In the genomic region with DNA sequence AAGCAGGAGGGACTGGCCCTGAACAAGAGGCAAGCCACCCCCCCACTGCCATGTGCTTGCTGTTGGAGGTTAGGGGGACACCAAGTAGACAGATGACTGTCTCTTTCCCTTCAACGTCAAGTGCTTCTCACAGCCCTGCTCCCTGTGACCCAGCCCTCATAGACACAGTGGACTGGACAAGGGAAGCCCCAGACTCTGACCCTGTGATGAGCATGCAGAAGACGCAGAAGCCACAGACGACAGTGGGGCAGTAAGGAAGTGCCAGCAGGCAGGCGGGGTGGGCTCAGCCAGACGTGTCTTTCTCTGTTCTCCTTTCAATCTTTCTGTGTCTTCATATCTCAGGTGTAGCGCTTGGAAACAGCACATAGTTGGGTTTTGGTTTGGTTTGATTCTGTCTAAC, we compare ENCODE assay signal across 23 cellular contexts. TPM values are rescaled to one million over a fixed set of nuclear protein-coding genes. Genes with fewer than 3 reads are reported as not detected.
A peak's percentile ranks its signal among the peaks of the same experiment; 100 is the strongest.
DNase-seq lines count a peak whose midpoint lies in the region; ATAC-seq, FAIRE-seq and TF ChIP-seq lines count a peak whose summit lies in the region.
"Had no signal": no experiment of that assay in that cellular context is flagged by ENCODE, and none has a peak within 500 bp of the region (broad histone marks: within the 10 kb centered on the region; RNA-seq: fewer than 3 reads in every experiment).

No MANE protein-coding gene starts in this region.

- H3K4me1 ChIP-seq in OCI-LY7 (ENCODE audit: insufficient read depth, low read length, poor library complexity, severe bottlenecking) (no peaks in the 10 kb centered on the region), mucosa of descending colon (ENCODE audit: low read depth) (no peaks in the 10 kb centered on the region), GM23338 (ENCODE audit: insufficient read depth) (peaks cover 7% of the 10 kb centered on the region; the same call in 1 of the 2 replicates)

- peak; percentile 9 for ATAC-seq in mucosa of descending colon
- ATAC-seq in GM23338 = no peak
- ATAC-seq: K562, Right ventricle myocardium inferior had no signal

- CTCF ChIA-PET in OCI-LY7 (lab: Charles Lee; ENCODE audit: unreplicated experiment) = no interaction called here

- H3K4me3 Mint-ChIP-seq in GM23338 = no peak overlapping the region
- H3K4me3 Mint-ChIP-seq: HFFc6 had no signal

- H3K79me2 ChIP-seq in OCI-LY7 (ENCODE audit: insufficient read depth, low read depth, low read length) (no peaks in the 10 kb centered on the region), GM23338 (replicated peaks; ENCODE audit: insufficient read depth) (no peaks in the 10 kb centered on the region)

- no peak overlapping the region for H3K4me3 ChIP-seq in OCI-LY7 (ENCODE audit: low read depth, low read length, poor library complexity, severe bottlenecking)
- H3K4me3 ChIP-seq in mucosa of descending colon = no peak overlapping the region
- no peak overlapping the region for H3K4me3 ChIP-seq in GM23338
- H3K4me3 ChIP-seq: K562, SK-N-MC had no signal

- peaks cover 6% of the 10 kb centered on the region for H3K27me3 Mint-ChIP-seq in GM23338 (ENCODE audit: insufficient read depth, low read depth, poor library complexity)

- no peak overlapping the region for H2AFZ ChIP-seq in OCI-LY7 (ENCODE audit: low read length)
- no peak overlapping the region for H2AFZ ChIP-seq in GM23338

- no peaks in the 10 kb centered on the region for H3F3A ChIP-seq in GM23338 (replicated peaks; ENCODE audit: low read depth)

- H3K36me3 Mint-ChIP-seq in GM23338 (ENCODE audit: low read depth) = no peaks in the 10 kb centered on the region; the same call in 2 of the 3 replicates
- H3K36me3 Mint-ChIP-seq: CD8-positive, alpha-beta memory T cell; T-cell had no signal

- H3K27me3 ChIP-seq in GM23338 (ENCODE audit: insufficient read depth) = no peaks in the 10 kb centered on the region; the same call in 1 of the 2 replicates

- H3K27ac ChIP-seq in OCI-LY7 (ENCODE audit: low read depth, low read length, poor library complexity, severe bottlenecking) (no peak overlapping the region), GM23338 (ENCODE audit: low read depth) (no peak overlapping the region)
- H3K27ac ChIP-seq: SK-N-MC had no signal

- H3K36me3 ChIP-seq in OCI-LY7 (ENCODE audit: insufficient read depth, low read length) = no peaks in the 10 kb centered on the region
- no peaks in the 10 kb centered on the region for H3K36me3 ChIP-seq in mucosa of descending colon (ENCODE audit: low read depth)
- H3K36me3 ChIP-seq in GM23338 (ENCODE audit: insufficient read depth) = no peaks in the 10 kb centered on the region

- peaks cover 20% of the 10 kb centered on the region for H3K4me1 Mint-ChIP-seq in GM23338

- FAIRE-seq in GM19239 (lab: Jason Lieb, UNC) = peak; percentile 77
- FAIRE-seq: HTR-8/SVneo, K562 had no signal

- no peaks in the 10 kb centered on the region; the same call in 2 of the 3 replicates for H3K9me3 Mint-ChIP-seq in GM23338
- H3K9me3 Mint-ChIP-seq: HFFc6, T-cell had no signal

- no peak overlapping the region for H3K4me2 ChIP-seq in OCI-LY7 (ENCODE audit: low read length)
- H3K4me2 ChIP-seq in GM23338 = no peak overlapping the region

- H3K9me3 ChIP-seq in OCI-LY7 (ENCODE audit: low read length) = no peaks in the 10 kb centered on the region
- H3K9me3 ChIP-seq in mucosa of descending colon = no peaks in the 10 kb centered on the region

- intact Hi-C loops in OCI-LY7 (cut with micrococcal nuclease; ENCODE audit: unreplicated experiment) = loop anchor here (10.0 kb wide), 1 partner anchor 64 kb away; no protein-coding TSS in a partner anchor
- intact Hi-C loops in mucosa of descending colon (cut with DNase I, micrococcal nuclease) = no loop called here
- intact Hi-C loops in posterior vena cava (cut with DNase I) = no loop called here

- H3K9me2 ChIP-seq in OCI-LY7 (ENCODE audit: insufficient read depth, low read length) = no peaks in the 10 kb centered on the region
- no peaks in the 10 kb centered on the region for H3K9me2 ChIP-seq in GM23338 (ENCODE audit: insufficient read depth)

- DNase-seq in CD1c-positive myeloid dendritic cell (ENCODE audit: extremely low spot score) = peak; percentile 13
- no peak for DNase-seq in GM19239 (ENCODE audit: insufficient read length, low spot score)
- peak; percentile 25 for DNase-seq in OCI-LY7 (ENCODE audit: low spot score)
- no peak for DNase-seq in mucosa of descending colon
- DNase-seq in NCI-H146 treated with DMSO at 0.1 percent for 48 hours (lab: John Stamatoyannopoulos, UW; ENCODE audit: unreplicated experiment) = no peak
- no peak for DNase-seq in GM23338 (ENCODE audit: low spot score)
- no peak for DNase-seq in NOMO-1 (lab: John Stamatoyannopoulos, UW; ENCODE audit: unreplicated experiment in 2 of 2)
- DNase-seq in posterior vena cava (ENCODE audit: low spot score) = no peak
- DNase-seq: AML-193; CD8-positive, alpha-beta memory T cell; HFFc6; NCI-H1048; NCI-H146; NCI-H2107; NCI-H226; NCI-H69; T-cell had no signal

- POLR2A ChIA-PET in OCI-LY7 (lab: Charles Lee) = interaction anchor here (0.7 kb wide), 1 partner anchor 36 kb away, joined by 6 read pairs; no protein-coding TSS in a partner anchor

- TF ChIP-seq CTCF in OCI-LY7 (conservative IDR thresholded peaks at IDR 0.05; ENCODE audit: low read length) = no peak
- no peak for TF ChIP-seq CTCF in mucosa of descending colon (IDR thresholded peaks at IDR 0.05)
- no peak for TF ChIP-seq CTCF in GM23338 (conservative IDR thresholded peaks at IDR 0.05; ENCODE audit: low read depth in 2 of 2)

- BruUV-seq in OCI-LY7 (replicated peaks; lab: Mats Ljungman, UMichigan) = no TSS peak

- H4K20me1 ChIP-seq in OCI-LY7 (ENCODE audit: insufficient read depth, low read length) (no peaks in the 10 kb centered on the region), GM23338 (replicated peaks; ENCODE audit: insufficient read depth) (no peaks in the 10 kb centered on the region)

- H3K27ac Mint-ChIP-seq in GM23338 = no peak overlapping the region
- H3K27ac Mint-ChIP-seq: CD8-positive, alpha-beta memory T cell; HFFc6; T-cell had no signal

TF ChIP-seq in GM23338, 12 proteins besides CTCF, POLR2A, EP300 and RAD21 (continues in another document):
- TF ChIP-seq ZNF331 (CRISPR knock-in tag; IDR thresholded peaks at IDR 0.05; ENCODE audit: low read depth) (no peak), ZNF114 (CRISPR knock-in tag; IDR thresholded peaks at IDR 0.05) (no peak), EZH2 (IDR thresholded peaks at IDR 0.05; ENCODE audit: low read depth, unreplicated experiment) (no peak), NANOG (IDR thresholded peaks at IDR 0.05; ENCODE audit: borderline replicate concordance) (no peak), CREB1 (CRISPR knock-in tag; IDR thresholded peaks at IDR 0.05; ENCODE audit: low read depth) (no peak)

RNA-seq across cellular contexts. Expression of gene L1CAM, which starts 2.4 kb away (rescaled TPM):
- total RNA-seq in OCI-LY7 (2014; rRNA removed; shearing (Covaris generic)) = not detected in 2 replicates
- not detected in 2 replicates for total RNA-seq in OCI-LY7 (2022)
- 10 to 100 TPM in 1 of 3 donors, 1 to 10 TPM in 2; 3.0 to 66.9 (median 7.0) TPM for total RNA-seq in mucosa of descending colon
- 27.6 and 29.2 TPM in 2 replicates for total RNA-seq in GM23338 (2014; rRNA removed; shearing (Covaris generic))
- 7.4 and 7.8 TPM in 2 replicates for polyA plus RNA-seq in GM23338 (2016; fragmentation: Nextera tagmentation; extraction: Ambion mirVana)
- 1 to 10 TPM; 3.8 to 4.4 TPM for total RNA-seq in posterior vena cava

RNA-seq across cellular contexts. Expression of gene AVPR2, which starts 16.1 kb away (rescaled TPM):
- total RNA-seq in OCI-LY7 (2014; rRNA removed; shearing (Covaris generic)) = 0.09 TPM in 1 of 2 replicates, not detected in the other
- 0.46 TPM in 1 of 2 replicates, not detected in the other for total RNA-seq in OCI-LY7 (2022)
- total RNA-seq in mucosa of descending colon = under 1 TPM; 0.43 to 0.78 (median 0.54) TPM
- total RNA-seq in GM23338 (2014; rRNA removed; shearing (Covaris generic)) = not detected in 2 replicates
- not detected in 2 replicates for polyA plus RNA-seq in GM23338 (2016; fragmentation: Nextera tagmentation; extraction: Ambion mirVana)
- total RNA-seq in posterior vena cava = 1 to 10 TPM; 1.4 to 2.0 TPM
- total RNA-seq: A673; CD8-positive, alpha-beta memory T cell; Daoy; HFFc6; K562; T-cell had no signal
- polyA plus RNA-seq: CD8-positive, alpha-beta memory T cell; K562 had no signal

RNA-seq across cellular contexts. Expression of gene ARHGAP4, which starts 37.7 kb away (rescaled TPM):
- total RNA-seq in OCI-LY7 (2014; rRNA removed; shearing (Covaris generic)) = 126 and 127 TPM in 2 replicates
- total RNA-seq in OCI-LY7 (2022) (119 and 128 TPM in 2 replicates), mucosa of descending colon (10 to 100 TPM; 35.0 to 47.8 (median 36.7) TPM), posterior vena cava (10 to 100 TPM; 36.3 to 47.1 TPM)
- 57.8 and 59.5 TPM in 2 replicates for total RNA-seq in GM23338 (2014; rRNA removed; shearing (Covaris generic))
- polyA plus RNA-seq in GM23338 (2016; fragmentation: Nextera tagmentation; extraction: Ambion mirVana) = 21.2 and 21.5 TPM in 2 replicates

RNA-seq across cellular contexts. Expression of gene NAA10, which starts 46.5 kb away (rescaled TPM):
- 77.5 and 82.7 TPM in 2 replicates for total RNA-seq in OCI-LY7 (2014; rRNA removed; shearing (Covaris generic))
- total RNA-seq in OCI-LY7 (2022) (90.5 and 105 TPM in 2 replicates), mucosa of descending colon (10 to 100 TPM; 52.2 to 72.3 (median 68.9) TPM), posterior vena cava (10 to 100 TPM; 69.4 to 75.4 TPM)
- total RNA-seq in GM23338 (2014; rRNA removed; shearing (Covaris generic)) = 112 and 136 TPM in 2 replicates
- polyA plus RNA-seq in GM23338 (2016; fragmentation: Nextera tagmentation; extraction: Ambion mirVana) = 140 and 145 TPM in 2 replicates

RNA-seq across cellular contexts. Expression of gene RENBP, which starts 56.1 kb away (rescaled TPM):
- 2.8 and 3.6 TPM in 2 replicates for total RNA-seq in OCI-LY7 (2014; rRNA removed; shearing (Covaris generic))
- total RNA-seq in OCI-LY7 (2022) (6.2 and 6.8 TPM in 2 replicates), mucosa of descending colon (10 to 100 TPM in 2 of 3 donors, 1 to 10 TPM in 1; 3.5 to 21.2 (median 10.2) TPM), posterior vena cava (10 to 100 TPM; 11.4 to 17.6 TPM)
- total RNA-seq in GM23338 (2014; rRNA removed; shearing (Covaris generic)) = 8.6 and 10.3 TPM in 2 replicates
- 1.5 and 2.0 TPM in 2 replicates for polyA plus RNA-seq in GM23338 (2016; fragmentation: Nextera tagmentation; extraction: Ambion mirVana)
- polyA plus RNA-seq: CD8-positive, alpha-beta memory T cell had no signal

Comparison
In these comparisons a context has a peak if more than half of its experiments do, and no peak if none do; other contexts are left out.
1. DNase-seq: peak in CD1c-positive myeloid dendritic cell (single experiment) and OCI-LY7 (single experiment); none in GM19239 (single experiment), mucosa of descending colon (0 of 3), NCI-H146 treated with DMSO at 0.1 percent for 48 hours (single experiment), GM23338 (single experiment), NOMO-1 (0 of 2) and posterior vena cava (single experiment).